ENCODE assay signal across 8 cellular contexts in the genomic region with DNA sequence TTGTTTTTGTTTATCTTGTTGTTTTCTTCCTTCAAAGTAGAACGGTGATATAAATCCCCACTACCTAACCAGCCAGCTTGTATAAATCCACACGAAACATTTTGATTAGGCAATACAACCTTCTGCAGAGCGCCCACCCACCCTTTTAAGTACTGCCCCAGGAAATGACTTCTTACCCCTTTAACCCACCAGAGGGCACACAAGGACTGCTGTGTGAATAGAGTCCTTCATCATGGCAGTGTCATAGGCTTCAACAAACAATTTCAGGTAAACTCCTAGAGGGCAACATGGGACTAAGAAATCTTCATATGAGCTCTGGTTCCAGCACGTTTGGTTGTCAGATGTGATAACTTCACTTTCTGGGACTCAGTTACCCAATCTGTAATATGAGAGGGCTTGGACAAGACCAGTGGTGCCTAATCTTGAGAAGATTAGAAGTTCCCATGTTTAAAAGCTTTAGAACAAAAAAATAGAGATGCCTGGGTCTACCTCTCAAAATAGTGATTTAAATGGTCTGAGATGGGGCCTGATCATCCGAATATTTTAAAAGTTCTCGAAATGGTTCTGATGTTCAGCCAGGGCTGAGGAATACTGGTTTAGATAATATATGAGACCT. TPM values are rescaled to one million over a fixed set of nuclear protein-coding genes. Genes with fewer than 3 reads are reported as not detected.
DNase-seq lines count a peak whose midpoint lies in the region; ATAC-seq and TF ChIP-seq lines count a peak whose summit lies in the region.

No MANE protein-coding gene starts in this region.

- no peaks in the 10 kb centered on the region for H3K27me3 ChIP-seq in SU-DHL-6 (ENCODE audit: low read length)
- no peaks in the 10 kb centered on the region for H3K27me3 ChIP-seq in breast epithelium

- H3K36me3 ChIP-seq in SU-DHL-6 (ENCODE audit: low read length) (no peaks in the 10 kb centered on the region), breast epithelium (no peaks in the 10 kb centered on the region)

- H3K9me3 ChIP-seq in SU-DHL-6 (ENCODE audit: insufficient read depth, low read length) (no peaks in the 10 kb centered on the region; the same call in 1 of the 2 replicates), breast epithelium (peaks cover 0 to 6% of the 10 kb centered on the region in 2 donors)

- no peak overlapping the region for H3K9ac ChIP-seq in SU-DHL-6 (ENCODE audit: low read length)

- H3K27ac ChIP-seq in SU-DHL-6 (ENCODE audit: low read depth, low read length) = no peak overlapping the region
- no peak overlapping the region for H3K27ac ChIP-seq in breast epithelium

- H3K79me2 ChIP-seq in SU-DHL-6 (ENCODE audit: insufficient read depth, low read length) = no peaks in the 10 kb centered on the region

- H3K4me1 ChIP-seq in breast epithelium = no peaks in the 10 kb centered on the region

- DNase-seq in Right ventricle myocardium inferior (ENCODE audit: missing footprints) = no peak
- DNase-seq in cardiac septum (ENCODE audit: low spot score) = no peak
- DNase-seq in NCI-H1694 (lab: John Stamatoyannopoulos, UW) = peak; percentile 49
- peak in 1 of 2 donors; percentile 59 for DNase-seq in breast epithelium (ENCODE audit: low spot score in 2 of 2)
- DNase-seq in islet precursor cell = peak; percentile 88
- DNase-seq in stimulated activated CD4-positive, alpha-beta T cell treated with anti-CD3 and anti-CD28 coated beads, Interleukin-4, amount 100 ng/mL, for 1 hour = peak; percentile 10

- H3K4me3 ChIP-seq in SU-DHL-6 (ENCODE audit: insufficient read depth, low read length, poor library complexity, severe bottlenecking) (no peak overlapping the region), breast epithelium (no peak overlapping the region)

- H3K9me2 ChIP-seq in SU-DHL-6 (replicated peaks; ENCODE audit: insufficient read depth, low read length) = no peaks in the 10 kb centered on the region

- TF ChIP-seq POLR2A in breast epithelium (IDR thresholded peaks at IDR 0.05) = no peak

- peak; percentile 93 for ATAC-seq in Right ventricle myocardium inferior
- peak; percentile 85 for ATAC-seq in HG02798 (IDR thresholded peaks at IDR 0.05; ENCODE audit: poor library complexity, unreplicated experiment)

- H4K20me1 ChIP-seq in SU-DHL-6 (ENCODE audit: low read depth, low read length) = no peaks in the 10 kb centered on the region

- TF ChIP-seq CTCF in SU-DHL-6 (IDR thresholded peaks at IDR 0.05; ENCODE audit: insufficient read depth, low read length, poor library complexity, severe bottlenecking) (peak; percentile 28), breast epithelium (IDR thresholded peaks at IDR 0.05) (peak; percentile 71 to 84 (median 81))

- H2AFZ ChIP-seq in SU-DHL-6 (ENCODE audit: low read depth, low read length, severe bottlenecking) = no peak overlapping the region

- intact Hi-C loops in Right ventricle myocardium inferior (cut with DNase I) = loop anchor here (1.0 to 10.0 kb wide), 4 partner anchors 139 to 442 kb away; a partner anchor contains a TSS
- intact Hi-C loops in cardiac septum (cut with DNase I) = loop anchor here (2.0 to 10.0 kb wide), 4 partner anchors 142 to 512 kb away; a partner anchor contains a TSS
- intact Hi-C loops in breast epithelium (cut with DNase I; ENCODE audit: low total_unique reads) = no loop called here

- no peak overlapping the region for H3K4me2 ChIP-seq in SU-DHL-6 (ENCODE audit: low read depth, low read length, poor library complexity, severe bottlenecking)

- H3F3A ChIP-seq in SU-DHL-6 (ENCODE audit: insufficient read depth) = no peaks in the 10 kb centered on the region

RNA-seq across cellular contexts. Expression of a gene that starts 56.1 kb away (rescaled TPM):
- total RNA-seq in Right ventricle myocardium inferior (0.68 TPM), cardiac septum (1.8 TPM), breast epithelium (1 to 10 TPM; 4.8 to 6.7 (median 5.6) TPM)

Comparison
In these comparisons a context has a peak if more than half of its experiments do, and no peak if none do; other contexts are left out.
1. DNase-seq: peak in NCI-H1694 (single experiment), islet precursor cell (single experiment) and stimulated activated CD4-positive, alpha-beta T cell treated with anti-CD3 and anti-CD28 coated beads, Interleukin-4, amount 100 ng/mL, for 1 hour (single experiment); none in Right ventricle myocardium inferior (single experiment) and cardiac septum (single experiment).